ENCODE assay signal across 11 cellular contexts in genomic region chr7:118372530-118372929, GRCh38.
DNase-seq lines count a peak whose midpoint lies in the region; ATAC-seq lines count a peak whose summit lies in the region.
"Had no signal": no experiment of that assay in that cellular context is flagged by ENCODE, and none has a peak within 500 bp of the region (broad histone marks: within the 10 kb centered on the region; RNA-seq: fewer than 3 reads in every experiment).

No MANE protein-coding gene starts in this region.

- no peaks in the 10 kb centered on the region for H3K4me1 Mint-ChIP-seq in CD8-positive, alpha-beta memory T cell

- POLR2A ChIA-PET in CD8-positive, alpha-beta memory T cell (lab: Charles Lee): no interaction called here

- H3K36me3 Mint-ChIP-seq in CD8-positive, alpha-beta memory T cell: no peaks in the 10 kb centered on the region

- H3K4me3 Mint-ChIP-seq in CD8-positive, alpha-beta memory T cell: no peak overlapping the region

- H3K9me3 ChIP-seq in CD8-positive, alpha-beta memory T cell (ENCODE audit: low read length): no peaks in the 10 kb centered on the region

- no peak overlapping the region for H3K4me3 ChIP-seq in Jurkat, Clone E6-1 (ENCODE audit: low read length)
- H3K4me3 ChIP-seq in CD8-positive, alpha-beta memory T cell (ENCODE audit: low read length): no peak overlapping the region

- H3K36me3 ChIP-seq in CD8-positive, alpha-beta memory T cell (ENCODE audit: insufficient read depth, low read length): no peaks in the 10 kb centered on the region

- no peaks in the 10 kb centered on the region for H3K4me1 ChIP-seq in CD8-positive, alpha-beta memory T cell (ENCODE audit: insufficient read depth, low read length)

- H3K9me3 Mint-ChIP-seq in CD8-positive, alpha-beta memory T cell: peaks cover 0 to 6% (median 0%) of the 10 kb centered on the region in 5 donors

- H3K27me3 Mint-ChIP-seq in CD8-positive, alpha-beta memory T cell: peaks cover 0 to 2% of the 10 kb centered on the region in 2 donors

- no peak overlapping the region for H3K27ac ChIP-seq in CD8-positive, alpha-beta memory T cell (ENCODE audit: low read depth, low read length)
- H3K27ac ChIP-seq: HL-60 had no signal

- CTCF ChIA-PET in CD8-positive, alpha-beta memory T cell (lab: Charles Lee): no interaction called here

- no peak overlapping the region for H3K27ac Mint-ChIP-seq in CD8-positive, alpha-beta memory T cell

- peak; percentile 85 for DNase-seq in Jurkat, Clone E6-1 (ENCODE audit: low read depth, low spot score)
- DNase-seq in SKM-1 treated with dmso at 0.1 percent for 144 hours (lab: John Stamatoyannopoulos, UW; ENCODE audit: unreplicated experiment): peak; percentile 70
- peak; percentile 27 for DNase-seq in non-pigmented ciliary epithelial cell (ENCODE audit: low read depth)
- DNase-seq in NCI-H2196 (lab: John Stamatoyannopoulos, UW; ENCODE audit: unreplicated experiment): no peak
- no peak for DNase-seq in CD8-positive, alpha-beta memory T cell
- DNase-seq in AG08395 (ENCODE audit: low spot score): no peak
- DNase-seq in NK-92 (lab: John Stamatoyannopoulos, UW; ENCODE audit: unreplicated experiment): no peak
- DNase-seq: mesendoderm had no signal

- no peaks in the 10 kb centered on the region for H3K27me3 ChIP-seq in CD8-positive, alpha-beta memory T cell (ENCODE audit: insufficient read depth, low read length, poor library complexity, severe bottlenecking)

- ATAC-seq in GM19328 (IDR thresholded peaks at IDR 0.05; ENCODE audit: unreplicated experiment): peak; percentile 46
- ATAC-seq: activated CD4-positive, CD25-positive, alpha-beta regulatory T cell treated with anti-CD3 and anti-CD28 coated beads, Interleukin-2, amount 50 U/mL, for 24 hours had no signal

Comparison
In these comparisons a context has a peak if more than half of its experiments do, and no peak if none do; other contexts are left out.
1. DNase-seq: peak in Jurkat, Clone E6-1 (single experiment), SKM-1 treated with dmso at 0.1 percent for 144 hours (single experiment) and non-pigmented ciliary epithelial cell (single experiment); none in NCI-H2196 (single experiment), CD8-positive, alpha-beta memory T cell (0 of 5), AG08395 (single experiment) and NK-92 (single experiment).